Comparison of ENCODE assay signal across 20 cellular contexts in genomic region chr6:41062056-41062455, GRCh38. TPM values are rescaled to one million over a fixed set of nuclear protein-coding genes. Genes with fewer than 3 reads are reported as not detected.
DNase-seq lines count a peak whose midpoint lies in the region; ATAC-seq, FAIRE-seq and TF ChIP-seq lines count a peak whose summit lies in the region.
"Had no signal": no experiment of that assay in that cellular context is flagged by ENCODE, and none has a peak within 500 bp of the region (broad histone marks: within the 10 kb centered on the region; RNA-seq: fewer than 3 reads in every experiment).

No MANE protein-coding gene starts in this region.

- no peaks in the 10 kb centered on the region for H3K27me3 Mint-ChIP-seq in Caco-2 (ENCODE audit: insufficient read depth, unreplicated experiment)
- H3K27me3 Mint-ChIP-seq in immature natural killer cell (ENCODE audit: low read depth in 3 of 3), result peaks cover 5 to 10% (median 9%) of the 10 kb centered on the region in 3 donors

- 63% methylated on average over 1 of the region's 1 CpG for WGBS in right cardiac atrium
- WGBS in pancreas, 2 donors, result 75 to 82% methylated on average over 1 of the region's 1 CpG

- no peak for FAIRE-seq in pancreas (lab: Jason Lieb, UNC)
- FAIRE-seq: GM12892, GM19239, H1 had no signal

- H3K9ac ChIP-seq in skeletal muscle tissue (ENCODE audit: low read depth in 1 of 3, low read length in 3 of 3), result peak overlapping the region; percentile 57 to 82 (median 75)

- H3K9me3 Mint-ChIP-seq in Caco-2 (ENCODE audit: unreplicated experiment), result peaks cover 9% of the 10 kb centered on the region
- no peaks in the 10 kb centered on the region for H3K9me3 Mint-ChIP-seq in immature natural killer cell
- H3K9me3 Mint-ChIP-seq: CD14-positive monocyte; CD8-positive, alpha-beta T cell had no signal

- H3K4me3 Mint-ChIP-seq in Caco-2 (ENCODE audit: unreplicated experiment) (peak overlapping the region; percentile 11), immature natural killer cell (no peak overlapping the region)
- H3K4me3 Mint-ChIP-seq: CD14-positive monocyte; CD8-positive, alpha-beta T cell had no signal

- no peaks in the 10 kb centered on the region for H3K9me3 ChIP-seq in cardiac muscle cell (ENCODE audit: low read depth)
- no peaks in the 10 kb centered on the region for H3K9me3 ChIP-seq in right cardiac atrium (ENCODE audit: control insufficient read depth, low read length)
- no peaks in the 10 kb centered on the region for H3K9me3 ChIP-seq in Caco-2
- no peaks in the 10 kb centered on the region for H3K9me3 ChIP-seq in pancreas
- H3K9me3 ChIP-seq in skeletal muscle tissue (ENCODE audit: control insufficient read depth in 3 of 3, low read length in 3 of 3), result no peaks in the 10 kb centered on the region
- H3K9me3 ChIP-seq: HAP-1 had no signal

- H3K36me3 Mint-ChIP-seq in Caco-2 (ENCODE audit: insufficient read depth, unreplicated experiment) (peaks cover 36% of the 10 kb centered on the region), immature natural killer cell (peaks cover 14 to 49% (median 31%) of the 10 kb centered on the region in 3 donors)

- intact Hi-C loops in right cardiac atrium (cut with DNase I), result loop anchor here in 2 of 4 donors (5.0 to 10.0 kb wide), 2 partner anchors 55 to 57 kb away; no protein-coding TSS in a partner anchor
- intact Hi-C loops in Caco-2 (cut with micrococcal nuclease; ENCODE audit: unreplicated experiment), result loop anchor here (10.0 kb wide), 1 partner anchor 347 kb away; no protein-coding TSS in a partner anchor
- intact Hi-C loops in pancreas (cut with DNase I), result no loop called here

- CTCF ChIA-PET in Caco-2 (lab: Charles Lee), result no interaction called here

- DNase-seq in cardiac muscle cell (ENCODE audit: low read depth in 1 of 2, low spot score in 1 of 2) (no peak), right cardiac atrium (no peak), Caco-2 (no peak), pancreas (no peak), NCI-H1436 (lab: John Stamatoyannopoulos, UW) (no peak), immature natural killer cell (no peak)
- DNase-seq: CD8-positive, alpha-beta T cell; COR-L47; DND-41; GDM1 had no signal

- peaks cover 88% of the 10 kb centered on the region for H3K4me1 Mint-ChIP-seq in Caco-2 (ENCODE audit: low read depth, unreplicated experiment)
- H3K4me1 Mint-ChIP-seq in immature natural killer cell, result peaks cover 22 to 24% of the 10 kb centered on the region in 2 donors

- H3K36me3 ChIP-seq in cardiac muscle cell (peaks cover 13% of the 10 kb centered on the region), Caco-2 (ENCODE audit: control insufficient read depth, insufficient read depth, low read length) (no peaks in the 10 kb centered on the region; the same call in 1 of the 2 replicates), pancreas (no peaks in the 10 kb centered on the region), skeletal muscle tissue (ENCODE audit: control insufficient read depth in 3 of 3, insufficient read depth in 3 of 3, low read length in 3 of 3) (peaks cover 13 to 53% (median 46%) of the 10 kb centered on the region in 3 donors)

- H3K27ac ChIP-seq in cardiac muscle cell (peak overlapping the region; percentile 98), right cardiac atrium (ENCODE audit: low read length) (no peak overlapping the region), pancreas (peak overlapping the region in 3 of 4 donors; percentile 1 to 79 (median 74)), skeletal muscle tissue (ENCODE audit: low read depth, low read length) (peak overlapping the region; percentile 69)
- H3K27ac ChIP-seq: 22Rv1 had no signal

- POLR2A ChIA-PET in Caco-2 (lab: Charles Lee), result no interaction called here

- H3K27ac Mint-ChIP-seq in Caco-2 (ENCODE audit: unreplicated experiment) (no peak overlapping the region), immature natural killer cell (no peak overlapping the region)
- H3K27ac Mint-ChIP-seq: CD14-positive monocyte; CD8-positive, alpha-beta T cell had no signal

- no TSS peak for BruUV-seq in Caco-2 (replicated peaks; lab: Mats Ljungman, UMichigan)

- ATAC-seq in right cardiac atrium (no peak), pancreas (no peak)
- ATAC-seq: CD8-positive, alpha-beta T cell had no signal

- H3K4me3 ChIP-seq in cardiac muscle cell (no peak overlapping the region), right cardiac atrium (ENCODE audit: low read length) (no peak overlapping the region), Caco-2 (ENCODE audit: low read depth, low read length) (no peak overlapping the region), pancreas (no peak overlapping the region), skeletal muscle tissue (ENCODE audit: low read length in 3 of 3) (peak overlapping the region; percentile 55 to 83 (median 68))
- H3K4me3 ChIP-seq: HAP-1 had no signal

- H3K27me3 ChIP-seq in cardiac muscle cell (no peaks in the 10 kb centered on the region), right cardiac atrium (ENCODE audit: control insufficient read depth, insufficient read depth) (no peaks in the 10 kb centered on the region), Caco-2 (replicated peaks; ENCODE audit: control insufficient read depth, insufficient read depth, low read length) (no peaks in the 10 kb centered on the region), pancreas (no peaks in the 10 kb centered on the region), skeletal muscle tissue (ENCODE audit: control insufficient read depth in 3 of 3, insufficient read depth in 3 of 3, low read length in 3 of 3) (no peaks in the 10 kb centered on the region)

- peaks cover 91% of the 10 kb centered on the region for H3K4me1 ChIP-seq in cardiac muscle cell (ENCODE audit: low read depth)
- peaks cover 14% of the 10 kb centered on the region for H3K4me1 ChIP-seq in right cardiac atrium (ENCODE audit: control insufficient read depth, insufficient read depth, low read length)
- H3K4me1 ChIP-seq in Caco-2, result peaks cover 92% of the 10 kb centered on the region
- peaks cover 52 to 63% (median 62%) of the 10 kb centered on the region in 3 donors for H3K4me1 ChIP-seq in pancreas
- peaks cover 42 to 49% (median 46%) of the 10 kb centered on the region in 3 donors for H3K4me1 ChIP-seq in skeletal muscle tissue (ENCODE audit: control insufficient read depth in 3 of 3, insufficient read depth in 3 of 3, low read length in 3 of 3)
- H3K4me1 ChIP-seq: HAP-1 had no signal

- no peak for TF ChIP-seq CTCF in cardiac muscle cell (IDR thresholded peaks at IDR 0.05; ENCODE audit: low read depth, low read length)
- no peak for TF ChIP-seq CTCF in Caco-2 (IDR thresholded peaks at IDR 0.05; ENCODE audit: insufficient read depth in 1 of 2, low read depth in 1 of 2, low read length in 1 of 2, severe bottlenecking in 1 of 2, unreplicated experiment in 1 of 2)
- no peak for TF ChIP-seq CTCF in pancreas (IDR thresholded peaks at IDR 0.05)

RNA-seq across cellular contexts. Expression of gene APOBEC2, which starts 9.1 kb away (rescaled TPM):
- total RNA-seq in cardiac muscle cell, result 135 and 172 TPM in 2 replicates
- 107 and 156 TPM in 2 replicates for polyA plus RNA-seq in cardiac muscle cell
- 100 to 1,000 TPM in 2 of 4 donors, 10 to 100 TPM in 2; 80.1 to 118 (median 91.6) TPM for total RNA-seq in right cardiac atrium
- 137 TPM for polyA plus RNA-seq in right cardiac atrium
- total RNA-seq in Caco-2 (2022), result 2.5 and 4.8 TPM in 2 replicates
- 10 to 100 TPM in 1 of 6 donors, 1 to 10 TPM in 5; 2.7 to 13.2 (median 8.6) TPM for total RNA-seq in pancreas
- 10 to 100 TPM in 1 of 2 donors, 1 to 10 TPM in 1; 6.6 to 29.6 TPM for polyA plus RNA-seq in pancreas
- 664 TPM for total RNA-seq in skeletal muscle tissue
- polyA plus RNA-seq in immature natural killer cell, result under 1 TPM in 1 of 3 donors, not detected in 2; 0.50 TPM
- total RNA-seq: A673; CD8-positive, alpha-beta T cell; H1; HT1080 had no signal
- polyA plus RNA-seq: BJ, H1 had no signal

RNA-seq across cellular contexts. Expression of gene OARD1, which starts 10.1 kb away (rescaled TPM):
- total RNA-seq in cardiac muscle cell (22.4 and 27.5 TPM in 2 replicates), right cardiac atrium (10 to 100 TPM; 15.1 to 23.7 (median 18.6) TPM), Caco-2 (2022) (35.5 and 38.0 TPM in 2 replicates), pancreas (10 to 100 TPM; 16.0 to 26.9 (median 20.6) TPM), skeletal muscle tissue (10.4 TPM)
- polyA plus RNA-seq in cardiac muscle cell (56.3 and 80.0 TPM in 2 replicates), right cardiac atrium (27.8 TPM), pancreas (10 to 100 TPM; 21.1 to 30.9 TPM), immature natural killer cell (10 to 100 TPM; 32.3 to 41.9 (median 33.2) TPM)

RNA-seq across cellular contexts. Expression of gene NFYA, which starts 10.7 kb away (rescaled TPM):
- total RNA-seq in cardiac muscle cell, result 9.8 and 14.4 TPM in 2 replicates
- polyA plus RNA-seq in cardiac muscle cell, result 8.0 and 14.5 TPM in 2 replicates
- 10 to 100 TPM; 11.0 to 13.8 (median 11.8) TPM for total RNA-seq in right cardiac atrium
- polyA plus RNA-seq in right cardiac atrium, result 6.1 TPM
- total RNA-seq in Caco-2 (2022), result 25.7 and 27.7 TPM in 2 replicates
- 10 to 100 TPM in 2 of 6 donors, 1 to 10 TPM in 4; 5.9 to 14.1 (median 7.8) TPM for total RNA-seq in pancreas
- 10 to 100 TPM in 1 of 2 donors, 1 to 10 TPM in 1; 5.4 to 10.6 TPM for polyA plus RNA-seq in pancreas
- 17.2 TPM for total RNA-seq in skeletal muscle tissue
- polyA plus RNA-seq in immature natural killer cell, result 10 to 100 TPM; 12.4 to 21.7 (median 20.5) TPM

RNA-seq across cellular contexts. Expression of gene TSPO2, which starts 19.8 kb away (rescaled TPM):
- not detected in 2 replicates for total RNA-seq in cardiac muscle cell
- not detected in 2 replicates for polyA plus RNA-seq in cardiac muscle cell
- total RNA-seq in right cardiac atrium, result not detected
- not detected for polyA plus RNA-seq in right cardiac atrium
- 0.49 and 0.61 TPM in 2 replicates for total RNA-seq in Caco-2 (2022)
- under 1 TPM in 1 of 6 donors, not detected in 5; 0.28 TPM for total RNA-seq in pancreas
- polyA plus RNA-seq in pancreas, result under 1 TPM; 0.12 to 0.42 TPM
- total RNA-seq in skeletal muscle tissue, result 1.0 TPM
- polyA plus RNA-seq in immature natural killer cell, result not detected
- total RNA-seq: A673; CD8-positive, alpha-beta T cell; H1 had no signal
- polyA plus RNA-seq: BJ, CD14-positive monocyte, H1 had no signal

RNA-seq across cellular contexts. Expression of gene UNC5CL, which starts 23.0 kb away (rescaled TPM):
- total RNA-seq in cardiac muscle cell, result 7.6 and 13.9 TPM in 2 replicates
- polyA plus RNA-seq in cardiac muscle cell, result 3.3 and 5.3 TPM in 2 replicates
- under 1 TPM; 0.46 to 0.85 (median 0.75) TPM for total RNA-seq in right cardiac atrium
- polyA plus RNA-seq in right cardiac atrium, result 0.68 TPM
- 4.5 and 5.5 TPM in 2 replicates for total RNA-seq in Caco-2 (2022)
- 10 to 100 TPM in 5 of 6 donors, 1 to 10 TPM in 1; 7.2 to 37.6 (median 12.0) TPM for total RNA-seq in pancreas
- polyA plus RNA-seq in pancreas, result 10 to 100 TPM; 37.0 to 40.6 TPM
- 2.1 TPM for total RNA-seq in skeletal muscle tissue
- polyA plus RNA-seq in immature natural killer cell, result under 1 TPM in 2 of 3 donors, not detected in 1; 0.19 to 0.45 TPM
- polyA plus RNA-seq: BJ had no signal

Comparison
In these comparisons a context has a peak if more than half of its experiments do, and no peak if none do; other contexts are left out.
1. H3K4me3 ChIP-seq: peak in skeletal muscle tissue (3 of 3); none in cardiac muscle cell (single experiment), right cardiac atrium (single experiment), Caco-2 (single experiment) and pancreas (0 of 4).